ENCODE assay signal across 8 cellular contexts in the genomic region with DNA sequence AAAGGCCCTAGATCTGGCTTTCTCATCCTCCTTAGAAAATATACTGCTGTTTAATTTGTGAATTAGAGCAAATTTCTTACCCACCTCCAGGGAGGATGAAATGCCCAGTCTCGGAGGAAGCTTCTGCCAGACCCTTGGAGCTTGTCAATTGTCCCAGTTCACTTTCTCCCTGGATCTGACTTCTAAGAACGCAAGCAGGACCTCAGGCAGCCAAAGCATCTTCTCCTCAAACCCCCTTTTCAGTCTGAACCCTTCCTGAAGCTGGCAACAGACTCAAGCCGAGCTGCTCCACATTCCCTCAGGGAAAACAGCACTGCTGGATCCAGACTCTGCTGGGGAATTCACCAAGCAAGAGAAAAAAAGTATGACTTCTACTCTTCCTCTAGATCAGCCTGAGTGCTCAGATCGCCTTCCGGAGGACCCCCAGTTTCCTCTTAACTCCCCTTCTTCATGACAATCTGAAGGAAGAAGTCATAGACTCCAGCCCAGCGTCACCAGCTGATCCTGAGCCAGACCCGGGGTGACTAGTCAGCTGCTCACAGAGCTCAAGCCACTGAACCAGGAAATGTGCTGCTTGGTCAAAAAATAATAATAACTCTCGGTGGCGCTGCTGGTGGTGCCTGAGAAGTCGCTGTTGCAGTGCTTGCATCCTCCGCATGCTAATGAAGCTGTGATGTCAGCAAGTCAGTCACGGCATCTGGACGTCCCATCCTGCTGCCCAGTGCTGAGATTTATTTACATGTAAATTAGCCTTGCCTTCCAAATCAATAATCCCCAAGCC. TPM values are rescaled to one million over a fixed set of nuclear protein-coding genes. Genes with fewer than 3 reads are reported as not detected.
DNase-seq lines count a peak whose midpoint lies in the region; ATAC-seq and TF ChIP-seq lines count a peak whose summit lies in the region.

A gene with protein sequence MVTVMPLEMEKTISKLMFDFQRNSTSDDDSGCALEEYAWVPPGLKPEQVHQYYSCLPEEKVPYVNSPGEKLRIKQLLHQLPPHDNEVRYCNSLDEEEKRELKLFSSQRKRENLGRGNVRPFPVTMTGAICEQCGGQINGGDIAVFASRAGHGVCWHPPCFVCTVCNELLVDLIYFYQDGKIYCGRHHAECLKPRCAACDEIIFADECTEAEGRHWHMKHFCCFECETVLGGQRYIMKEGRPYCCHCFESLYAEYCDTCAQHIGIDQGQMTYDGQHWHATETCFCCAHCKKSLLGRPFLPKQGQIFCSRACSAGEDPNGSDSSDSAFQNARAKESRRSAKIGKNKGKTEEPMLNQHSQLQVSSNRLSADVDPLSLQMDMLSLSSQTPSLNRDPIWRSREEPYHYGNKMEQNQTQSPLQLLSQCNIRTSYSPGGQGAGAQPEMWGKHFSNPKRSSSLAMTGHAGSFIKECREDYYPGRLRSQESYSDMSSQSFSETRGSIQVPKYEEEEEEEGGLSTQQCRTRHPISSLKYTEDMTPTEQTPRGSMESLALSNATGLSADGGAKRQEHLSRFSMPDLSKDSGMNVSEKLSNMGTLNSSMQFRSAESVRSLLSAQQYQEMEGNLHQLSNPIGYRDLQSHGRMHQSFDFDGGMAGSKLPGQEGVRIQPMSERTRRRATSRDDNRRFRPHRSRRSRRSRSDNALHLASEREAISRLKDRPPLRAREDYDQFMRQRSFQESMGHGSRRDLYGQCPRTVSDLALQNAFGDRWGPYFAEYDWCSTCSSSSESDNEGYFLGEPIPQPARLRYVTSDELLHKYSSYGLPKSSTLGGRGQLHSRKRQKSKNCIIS (minus strand): TSS at position 641 of the 781 bp plus-strand sequence. CDS start 26,539 bp downstream, outside the sequence.

- peak; percentile 96 for ATAC-seq in GM19328 (IDR thresholded peaks at IDR 0.05; ENCODE audit: unreplicated experiment)
- ATAC-seq in HG03432 (IDR thresholded peaks at IDR 0.05; ENCODE audit: unreplicated experiment): peak; percentile 96
- no peak for ATAC-seq in T-cell (replicated peaks in 1 of 4)

- H3K36me3 ChIP-seq in ACC112 (ENCODE audit: insufficient read depth, low read length) (no peaks in the 10 kb centered on the region), hepatocyte (replicated peaks; ENCODE audit: insufficient read depth, low read depth) (no peaks in the 10 kb centered on the region)

- peak within 1 kb of the TSS; percentile 75 for H3K4me3 ChIP-seq in ACC112 (ENCODE audit: low read depth, low read length)
- no peak within 1 kb of the TSS for H3K4me3 ChIP-seq in hepatocyte

- H3K9me3 Mint-ChIP-seq in T-cell: no peaks in the 10 kb centered on the region

- H3K4me2 ChIP-seq in hepatocyte: peak within 1 kb of the TSS; percentile 45

- H3K4me1 ChIP-seq in ACC112 (ENCODE audit: control insufficient read depth, insufficient read depth, low read length, unreplicated experiment) (peaks cover 65% of the 10 kb centered on the region), hepatocyte (ENCODE audit: insufficient read depth) (peaks cover 8% of the 10 kb centered on the region)

- peak within 1 kb of the TSS; percentile 58 for H2AFZ ChIP-seq in ACC112 (ENCODE audit: low read length, unreplicated experiment)
- no peak within 1 kb of the TSS for H2AFZ ChIP-seq in hepatocyte

- no peak within 1 kb of the TSS for H3K4me3 Mint-ChIP-seq in T-cell

- WGBS in hepatocyte (ENCODE audit: low lambda C conversion rate, missing lambda C conversion rate): 40% methylated on average over 13 of the region's 13 CpGs

- H3K27me3 Mint-ChIP-seq in T-cell: peaks cover 6 to 21% of the 10 kb centered on the region in 2 donors

- no peaks in the 10 kb centered on the region for H3K9me2 ChIP-seq in hepatocyte (replicated peaks; ENCODE audit: insufficient read depth)

- no peaks in the 10 kb centered on the region for H4K20me1 ChIP-seq in hepatocyte (ENCODE audit: insufficient read depth, poor library complexity, severe bottlenecking)

- no peaks in the 10 kb centered on the region for H3K9me3 ChIP-seq in hepatocyte (ENCODE audit: low read depth)

- H3K27ac ChIP-seq in ACC112 (ENCODE audit: low read depth, low read length): peak within 1 kb of the TSS; percentile 82
- peak within 1 kb of the TSS; percentile 51 for H3K27ac ChIP-seq in hepatocyte

- H3K79me2 ChIP-seq in ACC112 (ENCODE audit: control insufficient read depth, insufficient read depth, low read length, unreplicated experiment) (peaks cover 87% of the 10 kb centered on the region), hepatocyte (peaks cover 61% of the 10 kb centered on the region)

- POLR2A ChIA-PET in T-cell (lab: Charles Lee): no interaction called here

- peak; percentile 93 for DNase-seq in astrocyte of the hippocampus (ENCODE audit: low read depth, low spot score)
- peak; percentile 56 for DNase-seq in hepatocyte (ENCODE audit: low spot score)
- DNase-seq in pulmonary artery endothelial cell (ENCODE audit: low read depth, low spot score): peak; percentile 77
- no peak for DNase-seq in T-cell
- DNase-seq in NCI-H1048 (lab: John Stamatoyannopoulos, UW): no peak

- no peak for TF ChIP-seq CTCF in hepatocyte (IDR thresholded peaks at IDR 0.05; ENCODE audit: poor library complexity)

- CTCF ChIA-PET in T-cell (lab: Charles Lee): no interaction called here

- no peaks in the 10 kb centered on the region for H3K4me1 Mint-ChIP-seq in T-cell

- H3K27me3 ChIP-seq in ACC112 (ENCODE audit: insufficient read depth, low read length): no peaks in the 10 kb centered on the region
- no peaks in the 10 kb centered on the region for H3K27me3 ChIP-seq in hepatocyte

- no peak within 1 kb of the TSS for H3K27ac Mint-ChIP-seq in T-cell

- no peaks in the 10 kb centered on the region for H3K36me3 Mint-ChIP-seq in T-cell

RNA-seq across cellular contexts. Expression of the gene that starts here (rescaled TPM):
- total RNA-seq in hepatocyte: 21.1 and 30.3 TPM in 2 replicates
- polyA plus RNA-seq in hepatocyte: 8.5 TPM in 2 replicates
- total RNA-seq in pulmonary artery endothelial cell: 4.9 and 5.3 TPM in 2 replicates
- total RNA-seq in T-cell: under 1 TPM in 3 of 5 donors, not detected in 2; 0.06 to 0.13 (median 0.09) TPM

Comparison
In these comparisons a context has a peak if more than half of its experiments do, and no peak if none do; other contexts are left out.
1. ATAC-seq: peak in GM19328 (single experiment) and HG03432 (single experiment); none in T-cell (0 of 4).
2. DNase-seq: peak in astrocyte of the hippocampus (single experiment), hepatocyte (single experiment) and pulmonary artery endothelial cell (single experiment); none in T-cell (0 of 34) and NCI-H1048 (single experiment).